33 cellular contexts compared by ENCODE assay signal in the genomic region with DNA sequence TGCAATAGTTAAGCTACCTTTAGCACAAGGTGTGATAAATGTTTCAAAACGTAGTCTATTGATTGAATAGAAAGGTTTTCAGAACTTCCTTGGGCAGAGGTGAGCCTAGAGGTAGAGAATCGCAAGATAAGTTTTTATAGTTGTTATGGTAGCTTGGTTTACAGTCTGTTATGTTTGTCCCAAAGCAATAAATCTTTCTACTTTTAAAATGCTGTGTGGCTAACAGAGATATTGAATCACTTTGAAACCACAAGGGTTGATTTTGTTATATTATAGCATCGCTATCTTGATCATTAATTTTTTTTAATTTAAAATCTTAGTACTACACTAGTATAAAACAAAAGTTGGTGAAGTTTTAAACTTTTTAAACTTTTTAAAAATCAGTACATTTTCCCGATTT.
"Had no signal": no experiment of that assay in that cellular context is flagged by ENCODE, and none has a peak within 500 bp of the region (broad histone marks: within the 10 kb centered on the region; RNA-seq: fewer than 3 reads in every experiment).

No MANE protein-coding gene starts in this region.

- ATAC-seq: activated CD4-positive, alpha-beta T cell treated with anti-CD3 and anti-CD28 coated beads for 36 hours; activated CD4-positive, CD25-positive, alpha-beta regulatory T cell treated with anti-CD3 and anti-CD28 coated beads, Interleukin-2, amount 50 U/mL, for 24 hours; activated CD8-positive, alpha-beta memory T cell treated with anti-CD3 and anti-CD28 coated beads, Interleukin-2, amount 10 ng/mL, durations not matched to agents 7 days and 5 days; activated CD8-positive, alpha-beta T cell treated with anti-CD3 and anti-CD28 coated beads, Interleukin-2, amount 10 ng/mL, durations not matched to agents 7 days and 5 days; activated naive CD8-positive, alpha-beta T cell treated with anti-CD3 and anti-CD28 coated beads, Interleukin-2, amount 50 U/mL, for 24 hours; WTC11 had no signal

- DNase-seq: activated CD4-positive, alpha-beta memory T cell treated with anti-CD3 and anti-CD28 coated beads, Interleukin-2, amount 10 ng/mL, durations not matched to agents 7 days and 5 days; activated CD4-positive, alpha-beta T cell treated with anti-CD3 and anti-CD28 coated beads for 1 hour; activated CD4-positive, alpha-beta T cell treated with anti-CD3 and anti-CD28 coated beads for 36 hours; activated CD4-positive, alpha-beta T cell treated with anti-CD3 and anti-CD28 coated beads for 48 hours; activated CD4-positive, alpha-beta T cell treated with anti-CD3 and anti-CD28 coated beads, Interleukin-2, amount 10 ng/mL, durations not matched to agents 7 days and 5 days; activated CD4-positive, alpha-beta T cell treated with anti-CD3 and anti-CD28 coated beads, Interleukin-2, amount 50 U/mL, for 48 hours; activated CD4-positive, CD25-positive, alpha-beta regulatory T cell; activated CD8-positive, alpha-beta memory T cell treated with anti-CD3 and anti-CD28 coated beads for 24 hours; activated CD8-positive, alpha-beta memory T cell treated with anti-CD3 and anti-CD28 coated beads, Interleukin-2, amount 10 ng/mL, durations not matched to agents 7 days and 5 days; activated CD8-positive, alpha-beta memory T cell treated with anti-CD3 and anti-CD28 coated beads, Interleukin-2, amount 50 U/mL, for 48 hours; activated CD8-positive, alpha-beta T cell treated with anti-CD3 and anti-CD28 coated beads, Interleukin-2, amount 10 ng/mL, durations not matched to agents 7 days and 5 days; activated effector memory CD4-positive, alpha-beta T cell treated with Interleukin-2 at 50 U/mL for 16 hours; activated gamma-delta T cell; activated naive CD4-positive, alpha-beta T cell treated with anti-CD3 and anti-CD28 coated beads, Interleukin-2, amount 10 ng/mL, durations not matched to agents 7 days and 5 days; activated naive CD4-positive, alpha-beta T cell treated with Interleukin-2 at 50 U/mL for 16 hours; activated naive CD8-positive, alpha-beta T cell treated with anti-CD3 and anti-CD28 coated beads, Interleukin-2, amount 10 ng/mL, durations not matched to agents 7 days and 5 days; activated naive CD8-positive, alpha-beta T cell treated with anti-CD3 and anti-CD28 coated beads, Interleukin-2, amount 50 U/mL, for 24 hours; activated T-cell treated with anti-CD3 and anti-CD28 coated beads, Interleukin-2, amount 50 U/mL, for 24 hours; activated T-cell treated with anti-CD3 and anti-CD28 coated beads, Interleukin-2, amount 50 U/mL, for 48 hours; amygdala; anterior cingulate cortex; caudate nucleus; cerebellar nuclear complex; colonic mucosa; T-helper 2 cell; T-helper 9 cell; WERI-Rb-1 had no signal

- H3K27me3 ChIP-seq: ascending aorta, cardiac muscle cell, colonic mucosa had no signal

- H3K4me3 ChIP-seq: ascending aorta, cardiac muscle cell, colonic mucosa had no signal

- H3K4me1 ChIP-seq: ascending aorta, colonic mucosa had no signal

- FAIRE-seq: bronchial epithelial cell, TTC549 had no signal

- H3K27ac ChIP-seq: ascending aorta, cardiac muscle cell, colonic mucosa, WERI-Rb-1 had no signal

- H3K9me3 ChIP-seq: ascending aorta, colonic mucosa had no signal

- H3K36me3 ChIP-seq: ascending aorta, cardiac muscle cell, colonic mucosa, WERI-Rb-1 had no signal
